Comparison of ENCODE assay signal across 1 cellular context in the genomic region with DNA sequence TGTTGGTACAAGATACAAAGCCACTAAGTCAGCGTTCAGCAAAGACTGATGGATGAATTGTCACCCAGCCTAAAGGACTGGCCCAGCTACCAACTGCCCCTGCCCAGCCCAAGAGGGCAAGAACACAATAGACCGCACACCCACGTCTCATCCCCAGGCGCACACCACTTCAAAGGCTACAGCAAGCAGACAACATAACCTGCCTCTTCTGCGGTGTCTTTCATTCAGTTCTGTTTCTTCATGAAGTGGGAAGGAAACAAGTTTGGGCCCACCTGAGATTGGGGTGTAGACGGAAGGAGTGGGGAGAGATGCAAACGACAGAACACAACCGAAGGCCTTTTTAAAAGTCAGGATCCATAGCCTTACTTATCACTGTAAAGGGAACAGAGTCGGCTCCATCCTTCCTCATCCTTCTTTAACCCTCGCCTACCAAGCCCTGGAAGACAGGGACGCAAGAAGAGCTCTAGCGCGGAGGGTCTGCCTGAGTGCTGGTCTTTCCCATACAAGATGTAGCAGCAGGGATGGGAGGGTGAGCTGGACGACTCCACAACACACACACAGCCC.
TF ChIP-seq lines count a peak whose summit lies in the region.

No MANE protein-coding gene starts in this region.

TF ChIP-seq in IMR-90, 13 proteins besides CTCF, POLR2A, EP300 and RAD21:
- TF ChIP-seq MXI1 (IDR thresholded peaks at IDR 0.05; ENCODE audit: borderline replicate concordance, low read depth, low read length), result no peak
- TF ChIP-seq MAZ (IDR thresholded peaks at IDR 0.05; ENCODE audit: borderline replicate concordance, low read depth, low read length), result no peak; the same call in 1 of the 2 replicates
- no peak for TF ChIP-seq RFX5 (IDR thresholded peaks at IDR 0.05; ENCODE audit: low read depth, low read length)
- no peak for TF ChIP-seq SMC3 (IDR thresholded peaks at IDR 0.05; ENCODE audit: low read depth, low read length)
- TF ChIP-seq, protein P1, sequence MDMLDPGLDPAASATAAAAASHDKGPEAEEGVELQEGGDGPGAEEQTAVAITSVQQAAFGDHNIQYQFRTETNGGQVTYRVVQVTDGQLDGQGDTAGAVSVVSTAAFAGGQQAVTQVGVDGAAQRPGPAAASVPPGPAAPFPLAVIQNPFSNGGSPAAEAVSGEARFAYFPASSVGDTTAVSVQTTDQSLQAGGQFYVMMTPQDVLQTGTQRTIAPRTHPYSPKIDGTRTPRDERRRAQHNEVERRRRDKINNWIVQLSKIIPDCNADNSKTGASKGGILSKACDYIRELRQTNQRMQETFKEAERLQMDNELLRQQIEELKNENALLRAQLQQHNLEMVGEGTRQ (IDR thresholded peaks at IDR 0.05; ENCODE audit: low read depth, low read length), result no peak
- TF ChIP-seq BHLHE40 (IDR thresholded peaks at IDR 0.05; ENCODE audit: low read depth, low read length), result no peak
- TF ChIP-seq RCOR1 (IDR thresholded peaks at IDR 0.05; ENCODE audit: insufficient replicate concordance, low read length), result no peak
TF ChIP-seq in IMR-90: peak in this region for 0.
